ENCODE assay signal across 8 cellular contexts in the genomic region with DNA sequence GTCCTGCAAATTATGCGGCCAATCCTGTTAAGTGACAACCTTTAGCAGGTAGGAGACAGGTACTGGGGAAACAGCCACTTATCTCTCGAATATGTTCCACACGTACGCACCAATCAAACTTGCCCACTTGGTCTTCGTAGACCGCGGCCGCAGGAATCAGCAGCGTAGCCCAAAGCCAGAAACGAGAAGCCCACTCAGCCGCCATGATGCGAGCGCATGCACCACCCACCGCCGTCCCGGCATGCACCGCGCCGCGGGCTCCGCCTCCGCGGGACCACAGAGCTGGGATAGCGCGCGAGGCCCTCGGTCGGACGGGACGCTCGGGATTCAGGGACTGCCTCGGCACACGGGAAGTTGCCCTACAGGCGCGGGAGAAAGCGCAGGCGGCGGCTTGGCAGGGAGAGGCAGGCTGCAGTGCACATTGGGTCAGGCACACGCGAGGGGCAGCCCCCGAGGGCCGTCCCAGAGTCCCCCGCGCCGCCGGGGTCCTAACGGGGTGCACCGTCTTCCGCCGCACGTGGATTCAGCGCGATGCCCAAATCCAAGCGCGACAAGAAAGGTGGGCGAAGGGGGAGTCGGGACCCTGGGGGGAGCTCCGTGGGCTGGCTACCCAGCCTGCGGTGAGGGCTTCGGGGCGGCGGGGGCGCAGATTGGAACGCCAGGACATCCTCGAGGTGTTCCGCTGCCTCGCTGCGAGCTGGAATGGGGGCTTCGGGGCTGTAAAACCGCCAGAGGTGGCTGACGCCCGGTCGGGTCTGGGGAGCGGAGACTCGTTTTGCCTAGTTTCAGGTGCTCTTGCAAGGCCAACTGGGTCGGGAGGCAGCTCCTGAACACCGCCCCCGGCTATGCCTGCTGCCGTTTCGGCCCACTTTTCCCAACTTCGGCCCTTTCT. TPM values are rescaled to one million over a fixed set of nuclear protein-coding genes. Genes with fewer than 3 reads are reported as not detected.
DNase-seq lines count a peak whose midpoint lies in the region; TF ChIP-seq lines count a peak whose summit lies in the region.

A gene (minus strand): TSS at position 220 of the 892 bp plus-strand sequence. CDS start 15 bp downstream, at position 205.
A gene (plus strand): TSS at position 501 of the 892 bp plus-strand sequence. CDS start 31 bp downstream, at position 532.

- H3K27me3 ChIP-seq in adipocyte (replicated peaks; ENCODE audit: control insufficient read depth, insufficient read depth, low read length) (no peaks in the 10 kb centered on the region), trophoblast cell (ENCODE audit: insufficient read depth, low read length) (no peaks in the 10 kb centered on the region), tibial nerve (no peaks in the 10 kb centered on the region)

- H3K9ac ChIP-seq in adipocyte (ENCODE audit: low read length) (peak within 1 kb of the TSS; percentile 93), trophoblast cell (ENCODE audit: low read length) (peak within 1 kb of the TSS; percentile 96)

- WGBS in trophoblast cell (ENCODE audit: extremely low coverage, insufficient coverage, insufficient read length) = no CpG with 5 or more reads among the region's 81 CpGs
- WGBS in tibial nerve, 2 donors = 0 to 2% methylated on average over 46 to 47 of the region's 81 CpGs

- peak within 1 kb of the TSS; percentile 77 for H3K18ac ChIP-seq in trophoblast cell (ENCODE audit: low read length)

- peaks cover 28% of the 10 kb centered on the region for H3K4me1 ChIP-seq in adipocyte (ENCODE audit: control insufficient read depth, insufficient read depth, low read length)
- H3K4me1 ChIP-seq in trophoblast cell (ENCODE audit: control insufficient read depth in 1 of 2, insufficient read depth in 2 of 2, low read length in 2 of 2) = peaks cover 4 to 7% of the 10 kb centered on the region in 2 experiments
- peaks cover 5 to 48% (median 25%) of the 10 kb centered on the region in 4 donors for H3K4me1 ChIP-seq in tibial nerve

- peak within 1 kb of the TSS; percentile 77 for H3K4me2 ChIP-seq in trophoblast cell (ENCODE audit: low read length)

- peak within 1 kb of the TSS; percentile 92 for H2BK120ac ChIP-seq in trophoblast cell (ENCODE audit: insufficient read depth, low read length, poor library complexity)

- peak within 1 kb of the TSS; percentile 90 for H2BK5ac ChIP-seq in trophoblast cell (ENCODE audit: low read depth, low read length, poor library complexity)

- CTCF ChIA-PET in GM10248 (lab: Yijun Ruan, JAX) = interaction anchor here (1.0 to 2.4 kb wide), 5 partner anchors 10 to 18 kb away, joined by 3 to 21 read pairs (median 5); no protein-coding TSS in a partner anchor

- peaks cover 27% of the 10 kb centered on the region for H3K79me2 ChIP-seq in trophoblast cell (ENCODE audit: control insufficient read depth, insufficient read depth, low read length, poor library complexity)

- peak within 1 kb of the TSS; percentile 61 for H2AK5ac ChIP-seq in trophoblast cell (ENCODE audit: low read length)

- TF ChIP-seq CTCF in GM10248 (IDR thresholded peaks at IDR 0.05; ENCODE audit: control extremely low read depth, extremely low read depth, low read depth, missing control alignments) (no peak), HFF-Myc (IDR thresholded peaks at IDR 0.05; ENCODE audit: low read depth, low read length, missing control alignments) (no peak), NB4 (IDR thresholded peaks at IDR 0.05; ENCODE audit: low read depth, low read length) (no peak), tibial nerve (IDR thresholded peaks at IDR 0.05) (peak in 2 of 5 experiments; percentile 30 to 50)

- H3K23ac ChIP-seq in trophoblast cell (ENCODE audit: low read length) = no peak within 1 kb of the TSS

- H4K12ac ChIP-seq in trophoblast cell (ENCODE audit: low read depth, low read length) = peak within 1 kb of the TSS; percentile 78

- POLR2A ChIA-PET in GM10248 (lab: Yijun Ruan, JAX) = no interaction called here

- H3K9me3 ChIP-seq in adipocyte (ENCODE audit: control insufficient read depth, low read length) (no peaks in the 10 kb centered on the region), trophoblast cell (ENCODE audit: insufficient read depth, low read depth, low read length) (no peaks in the 10 kb centered on the region), tibial nerve (no peaks in the 10 kb centered on the region)

- TF ChIP-seq EP300 in tibial nerve (IDR thresholded peaks at IDR 0.05) = peak; percentile 62 to 92

- H3K4me3 ChIP-seq in HFF-Myc (replicated peaks; ENCODE audit: low read depth, low read length) (peak within 1 kb of the TSS; percentile 77), NB4 (ENCODE audit: low read depth, low read length) (peak within 1 kb of the TSS; percentile 97), adipocyte (ENCODE audit: low read length) (peak within 1 kb of the TSS; percentile 94), trophoblast cell (ENCODE audit: low read depth, low read length) (peak within 1 kb of the TSS; percentile 90), tibial nerve (peak within 1 kb of the TSS; percentile 75 to 94 (median 86))

- TF ChIP-seq POLR2A in NB4 (IDR thresholded peaks at IDR 0.05; ENCODE audit: extremely low read depth, insufficient read length) = peak; percentile 84
- TF ChIP-seq POLR2A in tibial nerve (IDR thresholded peaks at IDR 0.05) = no peak

- intact Hi-C loops in cardiac septum (cut with DNase I) = loop anchor here (5.0 kb wide), 2 partner anchors 39 to 61 kb away; a partner anchor contains a TSS

- peak within 1 kb of the TSS; percentile 93 for H3K14ac ChIP-seq in trophoblast cell (ENCODE audit: low read length)

- peak within 1 kb of the TSS; percentile 86 for H4K8ac ChIP-seq in trophoblast cell (ENCODE audit: low read depth, low read length)

- H3K27ac ChIP-seq in trophoblast cell (ENCODE audit: low read depth, low read length) (peak within 1 kb of the TSS; percentile 95), tibial nerve (peak within 1 kb of the TSS; percentile 91 to 96 (median 92))

- H4K91ac ChIP-seq in trophoblast cell (ENCODE audit: low read depth, low read length) = peak within 1 kb of the TSS; percentile 94

- peak within 1 kb of the TSS; percentile 85 for H3K4ac ChIP-seq in trophoblast cell (ENCODE audit: low read depth, low read length)

- no peak within 1 kb of the TSS for H2BK12ac ChIP-seq in trophoblast cell (ENCODE audit: low read length)

- peak within 1 kb of the TSS; percentile 81 for H2AFZ ChIP-seq in trophoblast cell (ENCODE audit: insufficient read depth, low read length, poor library complexity)

- DNase-seq in GM10248 (ENCODE audit: extremely low spot score) (peak; percentile 96), HFF-Myc (ENCODE audit: extremely low read depth, low read depth) (peak; percentile 45), NB4 (ENCODE audit: low read depth) (peak; percentile 91), T follicular helper cell (ENCODE audit: low read depth) (peak; percentile 85), adipocyte (ENCODE audit: low read depth) (peak; percentile 95), cardiac septum (ENCODE audit: low spot score) (peak; percentile 94), trophoblast cell (peak; percentile 82 to 91), tibial nerve (ENCODE audit: low spot score in 2 of 2) (peak; percentile 69 to 78)

- peaks cover 10% of the 10 kb centered on the region for H3K79me1 ChIP-seq in trophoblast cell (ENCODE audit: low read length)

- peaks cover 15% of the 10 kb centered on the region for H3K36me3 ChIP-seq in adipocyte (ENCODE audit: control insufficient read depth, insufficient read depth, low read length, severe bottlenecking)
- peaks cover 15% of the 10 kb centered on the region in 2 experiments for H3K36me3 ChIP-seq in trophoblast cell (ENCODE audit: control insufficient read depth in 1 of 2, insufficient read depth in 2 of 2, low read length in 2 of 2)
- peaks cover 0 to 18% (median 0%) of the 10 kb centered on the region in 3 donors for H3K36me3 ChIP-seq in tibial nerve

RNA-seq across cellular contexts. Expression of the first gene that starts in this region (rescaled TPM):
- 28.6 TPM for total RNA-seq in cardiac septum
- polyA plus RNA-seq in trophoblast cell (2013) = 43.1 and 47.2 TPM in 2 replicates
- 10 to 100 TPM; 25.6 to 46.8 (median 39.1) TPM for total RNA-seq in tibial nerve

RNA-seq across cellular contexts. Expression of the second gene that starts in this region (rescaled TPM):
- 14.8 TPM for total RNA-seq in cardiac septum
- 19.2 and 20.3 TPM in 2 replicates for polyA plus RNA-seq in trophoblast cell (2013)
- total RNA-seq in tibial nerve = 10 to 100 TPM; 16.4 to 33.0 (median 19.5) TPM

Comparison
In these comparisons a context has a peak if more than half of its experiments do, and no peak if none do; other contexts are left out.
1. Peak in every context shown above with its lines: DNase-seq, H3K4me3 ChIP-seq and H3K27ac ChIP-seq.
2. DNase-seq: peak in every context shown above with its lines; median percentile 96 in GM10248; 95 in adipocyte; 94 in cardiac septum; 91 in NB4; 86 in trophoblast cell; 85 in T follicular helper cell; 74 in tibial nerve; 45 in HFF-Myc.